ENCODE assay signal across 30 cellular contexts in the genomic region with DNA sequence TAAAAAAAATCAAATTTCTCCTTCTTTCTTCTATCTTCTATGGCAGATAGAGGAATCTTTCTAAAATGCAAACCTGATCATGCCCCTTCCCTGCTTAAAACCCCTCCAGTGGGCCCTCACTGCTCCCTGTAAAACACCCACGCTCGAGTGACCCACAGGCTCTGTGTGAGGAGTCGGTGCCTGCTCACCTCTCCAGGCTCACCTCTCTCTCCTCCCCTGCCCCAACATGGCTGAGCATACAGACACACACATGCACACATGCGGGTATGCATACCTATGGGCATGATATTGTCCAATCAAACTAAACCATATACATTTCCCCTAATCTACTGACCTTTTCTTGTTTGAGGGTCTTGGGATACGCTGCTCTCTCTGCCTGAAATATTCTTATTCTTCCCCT. TPM values are rescaled to one million over a fixed set of nuclear protein-coding genes. Genes with fewer than 3 reads are reported as not detected.
"Had no signal": no experiment of that assay in that cellular context is flagged by ENCODE, and none has a peak within 500 bp of the region (broad histone marks: within the 10 kb centered on the region; RNA-seq: fewer than 3 reads in every experiment).

No MANE protein-coding gene starts in this region.

- H3K27me3 Mint-ChIP-seq: progenitor cell of endocrine pancreas had no signal

- H3K4me1 ChIP-seq: parathyroid adenoma, psoas muscle, right lobe of liver had no signal

- ATAC-seq: naive thymus-derived CD8-positive, alpha-beta T cell; natural killer cell treated with Interleukin-12 subunit alpha and Interleukin-12 subunit beta and Interleukin-15 and Interleukin-18, amount 100 ng/mL, for 72 hours; psoas muscle; right lobe of liver; stimulated activated effector memory CD8-positive, alpha-beta T cell treated with anti-CD3 and anti-CD28 coated beads, Interleukin-12 subunit alpha, Interleukin-12 subunit beta, amount 100 ng/mL, for 72 hours; stimulated activated naive B cell treated with anti-CD40 and anti-IgM and Interleukin-4, amounts not matched to agents 10 μg/mL and 1 μg/mL and 100 μg/mL, for 72 hours had no signal

- H3K27me3 ChIP-seq: ovary, right lobe of liver, sigmoid colon, stomach, thyroid gland, tibial nerve, upper lobe of left lung, vagina had no signal

- H3K9me3 Mint-ChIP-seq: natural killer cell treated with Interleukin-12 subunit alpha and Interleukin-12 subunit beta and Interleukin-15 and Interleukin-18, amount 100 ng/mL, for 72 hours; nephron progenitor cell; neural crest cell; stimulated activated effector memory CD8-positive, alpha-beta T cell treated with anti-CD3 and anti-CD28 coated beads, Interleukin-12 subunit alpha, Interleukin-12 subunit beta, amount 100 ng/mL, for 72 hours; stimulated activated naive B cell treated with anti-CD40 and anti-IgM and Interleukin-4, amounts not matched to agents 10 μg/mL and 1 μg/mL and 100 μg/mL, for 72 hours; stimulated activated naive CD8-positive, alpha-beta T cell treated with anti-CD3 and anti-CD28 coated beads, Interleukin-15, Interleukin-2, amounts not matched to agents 100 ng/mL and 50 ng/mL, for 24 hours had no signal

- H3K36me3 Mint-ChIP-seq: naive thymus-derived CD8-positive, alpha-beta T cell; natural killer cell treated with Interleukin-12 subunit alpha and Interleukin-12 subunit beta and Interleukin-15 and Interleukin-18, amount 100 ng/mL, for 72 hours; stimulated activated effector memory CD8-positive, alpha-beta T cell treated with anti-CD3 and anti-CD28 coated beads, Interleukin-12 subunit alpha, Interleukin-12 subunit beta, amount 100 ng/mL, for 72 hours; stimulated activated naive B cell treated with anti-CD40 and anti-IgM and Interleukin-4, amounts not matched to agents 10 μg/mL and 1 μg/mL and 100 μg/mL, for 72 hours had no signal

- H3K9ac ChIP-seq: parathyroid adenoma had no signal

- H3K27ac ChIP-seq: neutrophil, ovary, parathyroid adenoma, psoas muscle, right lobe of liver, sigmoid colon, stomach, thoracic aorta, thyroid gland, tibial nerve, upper lobe of left lung, vagina had no signal

- FAIRE-seq: small intestine, urothelium cell line had no signal

- H3K4me1 Mint-ChIP-seq: neural crest cell; stimulated activated effector memory CD8-positive, alpha-beta T cell treated with anti-CD3 and anti-CD28 coated beads, Interleukin-12 subunit alpha, Interleukin-12 subunit beta, amount 100 ng/mL, for 72 hours; stimulated activated naive B cell treated with anti-CD40 and anti-IgM and Interleukin-4, amounts not matched to agents 10 μg/mL and 1 μg/mL and 100 μg/mL, for 72 hours had no signal

- H3K4me3 ChIP-seq: ovary, psoas muscle, right lobe of liver, sigmoid colon, stomach, thoracic aorta, thyroid gland, tibial nerve, upper lobe of left lung, vagina had no signal

- H3K4me3 Mint-ChIP-seq: naive thymus-derived CD8-positive, alpha-beta T cell; natural killer cell treated with Interleukin-12 subunit alpha and Interleukin-12 subunit beta and Interleukin-15 and Interleukin-18, amount 100 ng/mL, for 72 hours; nephron progenitor cell; neural crest cell; stimulated activated effector memory CD8-positive, alpha-beta T cell treated with anti-CD3 and anti-CD28 coated beads, Interleukin-12 subunit alpha, Interleukin-12 subunit beta, amount 100 ng/mL, for 72 hours; stimulated activated naive B cell treated with anti-CD40 and anti-IgM and Interleukin-4, amounts not matched to agents 10 μg/mL and 1 μg/mL and 100 μg/mL, for 72 hours; stimulated activated naive CD8-positive, alpha-beta T cell treated with anti-CD3 and anti-CD28 coated beads, Interleukin-15, Interleukin-2, amounts not matched to agents 100 ng/mL and 50 ng/mL, for 24 hours had no signal

- DNase-seq: naive thymus-derived CD8-positive, alpha-beta T cell; nephron progenitor cell; occipital lobe; ovary; posterior cingulate gyrus; psoas muscle; right lobe of liver; sigmoid colon; stimulated activated CD4-positive, alpha-beta T cell treated with anti-CD3 and anti-CD28 coated beads, Interleukin-15, amount 100 ng/mL, for 24 hours; stimulated activated CD4-positive, alpha-beta T cell treated with anti-CD3 and anti-CD28 coated beads, Interleukin-2, amount 100 ng/mL, for 24 hours; stimulated activated CD4-positive, alpha-beta T cell treated with anti-CD3 and anti-CD28 coated beads, Interleukin-2, amount 100 ng/mL, for 48 hours; stimulated activated CD4-positive, alpha-beta T cell treated with anti-CD3 and anti-CD28 coated beads, Interleukin-4, amount 100 ng/mL, for 24 hours; stimulated activated naive B cell treated with anti-CD40 and anti-IgM and Interleukin-4, amounts not matched to agents 10 μg/mL and 1 μg/mL and 100 μg/mL, for 72 hours; stimulated activated naive CD4-positive, alpha-beta T cell treated with Interleukin-2 at 50 U/mL for 16 hours; stomach; thyroid gland; trophoblast cell; upper lobe of left lung had no signal

- H2AFZ ChIP-seq: parathyroid adenoma had no signal

- H3K36me3 ChIP-seq: neutrophil, ovary, right lobe of liver, sigmoid colon, stomach, thoracic aorta, thyroid gland, tibial nerve, upper lobe of left lung, vagina had no signal

- H3K9me3 ChIP-seq: neutrophil, ovary, psoas muscle, right lobe of liver, sigmoid colon, stomach, thoracic aorta, thyroid gland, tibial nerve, upper lobe of left lung, vagina had no signal

- H3K79me2 ChIP-seq: parathyroid adenoma had no signal

- H3K27ac Mint-ChIP-seq: naive thymus-derived CD8-positive, alpha-beta T cell; natural killer cell treated with Interleukin-12 subunit alpha and Interleukin-12 subunit beta and Interleukin-15 and Interleukin-18, amount 100 ng/mL, for 72 hours; nephron progenitor cell; progenitor cell of endocrine pancreas; stimulated activated effector memory CD8-positive, alpha-beta T cell treated with anti-CD3 and anti-CD28 coated beads, Interleukin-12 subunit alpha, Interleukin-12 subunit beta, amount 100 ng/mL, for 72 hours; stimulated activated naive B cell treated with anti-CD40 and anti-IgM and Interleukin-4, amounts not matched to agents 10 μg/mL and 1 μg/mL and 100 μg/mL, for 72 hours; stimulated activated naive CD8-positive, alpha-beta T cell treated with anti-CD3 and anti-CD28 coated beads, Interleukin-15, Interleukin-2, amounts not matched to agents 100 ng/mL and 50 ng/mL, for 24 hours had no signal

RNA-seq across cellular contexts. Expression of gene COL15A1, which starts 40.8 kb away (rescaled TPM):
- total RNA-seq: naive thymus-derived CD8-positive, alpha-beta T cell; progenitor cell of endocrine pancreas had no signal
- polyA plus RNA-seq: naive thymus-derived CD8-positive, alpha-beta T cell had no signal
